Comparison of ENCODE assay signal across 27 cellular contexts in genomic region chr11:129291556-129291955, GRCh38.
A peak's percentile ranks its signal among the peaks of the same experiment; 100 is the strongest.
DNase-seq lines count a peak whose midpoint lies in the region; FAIRE-seq and TF ChIP-seq lines count a peak whose summit lies in the region.
"Had no signal": no experiment of that assay in that cellular context is flagged by ENCODE, and none has a peak within 500 bp of the region (broad histone marks: within the 10 kb centered on the region; RNA-seq: fewer than 3 reads in every experiment).

No MANE protein-coding gene starts in this region.

- H4K91ac ChIP-seq in H9 (ENCODE audit: insufficient read length, low read depth, low read length): no peak overlapping the region

- H3K36me3 Mint-ChIP-seq in H9 (ENCODE audit: insufficient read depth in 1 of 3, low read depth in 3 of 3) (no peaks in the 10 kb centered on the region), Calu3 (ENCODE audit: insufficient read depth, unreplicated experiment) (no peaks in the 10 kb centered on the region)
- H3K36me3 Mint-ChIP-seq: immature natural killer cell; stimulated activated naive B cell treated with anti-CD40 and anti-IgM and Interleukin-4, amounts not matched to agents 10 μg/mL and 1 μg/mL and 100 μg/mL, for 72 hours had no signal

- no peak overlapping the region for H2BK120ac ChIP-seq in H9 (ENCODE audit: low read depth, low read length, poor library complexity, severe bottlenecking)

- H3K79me1 ChIP-seq in H9 (ENCODE audit: insufficient read depth, low read depth, low read length, poor library complexity, severe bottlenecking): no peaks in the 10 kb centered on the region

- H2BK15ac ChIP-seq in H9 (ENCODE audit: low read depth, low read length): no peak overlapping the region

- no peak overlapping the region for H3K56ac ChIP-seq in H9 (ENCODE audit: insufficient read length, low read depth, low read length)

- no peak overlapping the region for H2BK12ac ChIP-seq in H9 (ENCODE audit: insufficient read length, low read depth, low read length)

- H3K27ac Mint-ChIP-seq in H9 (peak overlapping the region in 2 of 3 experiments; percentile 31 to 70; a peak in 2 of 7 replicates), Calu3 (ENCODE audit: unreplicated experiment) (no peak overlapping the region)
- H3K27ac Mint-ChIP-seq: immature natural killer cell; stimulated activated naive B cell treated with anti-CD40 and anti-IgM and Interleukin-4, amounts not matched to agents 10 μg/mL and 1 μg/mL and 100 μg/mL, for 72 hours had no signal

- no peak overlapping the region for H4K8ac ChIP-seq in H9 (replicated peaks; ENCODE audit: insufficient read length, low read depth, low read length)

- H2BK5ac ChIP-seq in H9 (ENCODE audit: insufficient read length, low read length): no peak overlapping the region

- H4K5ac ChIP-seq in H9 (ENCODE audit: insufficient read length, low read depth, low read length): no peak overlapping the region

- H3K23ac ChIP-seq in H9 (ENCODE audit: insufficient read length, low read depth, low read length): no peak overlapping the region

- no peak overlapping the region for H3T11ph ChIP-seq in H9 (ENCODE audit: low read length)

- no peak for TF ChIP-seq POLR2A in GM12891 (IDR thresholded peaks at IDR 0.05; ENCODE audit: low read depth, low read length)

- H3K4me3 Mint-ChIP-seq in H9 (no peak overlapping the region), Calu3 (ENCODE audit: low read depth, unreplicated experiment) (no peak overlapping the region)
- H3K4me3 Mint-ChIP-seq: immature natural killer cell; stimulated activated naive B cell treated with anti-CD40 and anti-IgM and Interleukin-4, amounts not matched to agents 10 μg/mL and 1 μg/mL and 100 μg/mL, for 72 hours had no signal

- H3K27me3 ChIP-seq in H9 (ENCODE audit: insufficient read depth, low read length) (no peaks in the 10 kb centered on the region), dorsolateral prefrontal cortex (peaks cover 0 to 24% (median 0%) of the 10 kb centered on the region in 45 donors)
- H3K27me3 ChIP-seq: Peyer's patch, SJSA1, testis had no signal

- peaks cover 2% of the 10 kb centered on the region; the same call in 1 of the 2 replicates for H3K4me1 ChIP-seq in H9 (ENCODE audit: insufficient read depth, low read length)
- H3K4me1 ChIP-seq: Peyer's patch, SJSA1 had no signal

- no peak for FAIRE-seq in GM12891 (lab: Jason Lieb, UNC)
- FAIRE-seq: GM12878, HepG2 had no signal

- H3K27ac ChIP-seq in H9 (ENCODE audit: insufficient read length, low read depth, low read length) (no peak overlapping the region), dorsolateral prefrontal cortex (peak overlapping the region in 5 of 59 donors; percentile 2 to 55 (median 8))
- H3K27ac ChIP-seq: left ventricle myocardium inferior, Peyer's patch, SJSA1, testis had no signal

- H3K18ac ChIP-seq in H9 (ENCODE audit: insufficient read length, low read depth, low read length): no peak overlapping the region

- intact Hi-C loops in dorsolateral prefrontal cortex (cut with DNase I) (no loop called here), posterior cingulate gyrus (cut with DNase I) (no loop called here), Calu3 (cut with micrococcal nuclease; ENCODE audit: unreplicated experiment) (no loop called here)

- no peak overlapping the region for H3K4me2 ChIP-seq in H9 (ENCODE audit: insufficient read depth, insufficient read length, low read length)

- H3K9ac ChIP-seq in H9 (ENCODE audit: extremely low read depth, insufficient read length, low read length): no peak overlapping the region

- CTCF ChIA-PET in Calu3 (lab: Charles Lee): no interaction called here

- DNase-seq in H9: no peak
- DNase-seq in dorsolateral prefrontal cortex: peak in 9 of 10 donors; percentile 33 to 78 (median 74)
- DNase-seq in medulla oblongata (ENCODE audit: extremely low spot score): peak; percentile 94
- DNase-seq in posterior cingulate gyrus: peak; percentile 51 to 94 (median 63)
- DNase-seq in GM12891 (ENCODE audit: insufficient read length, low spot score): no peak
- no peak for DNase-seq in NCI-H524 treated with DMSO at 0.1 percent for 48 hours (lab: John Stamatoyannopoulos, UW)
- no peak for DNase-seq in Calu3
- no peak for DNase-seq in stimulated activated CD4-positive, alpha-beta T cell treated with anti-CD3 and anti-CD28 coated beads, Interleukin-12 subunit alpha, Interleukin-12 subunit beta, amount 100 ng/mL, for 4 hours
- DNase-seq: activated naive CD4-positive, alpha-beta T cell treated with Interleukin-2 at 50 U/mL for 16 hours; activated T-cell treated with anti-CD3 and anti-CD28 coated beads, Interleukin-2, amount 50 U/mL, for 48 hours; central memory CD4-positive, alpha-beta T cell; COR-L47; DMS79 treated with DMSO at 0.1 percent for 48 hours; HCEC 1CT; immature natural killer cell; left ventricle myocardium inferior; NCI-H187; NCI-H2171 treated with DMSO at 0.1 percent for 48 hours; NCI-H524; Peyer's patch; right cardiac atrium; stimulated activated CD4-positive, alpha-beta T cell treated with anti-CD3 and anti-CD28 coated beads, Interleukin-4, amount 100 ng/mL, for 24 hours; stimulated activated naive B cell treated with anti-CD40 and anti-IgM and Interleukin-4, amounts not matched to agents 10 μg/mL and 1 μg/mL and 100 μg/mL, for 72 hours; testis had no signal

- H4K20me1 ChIP-seq in H9 (ENCODE audit: control insufficient read depth, insufficient read depth, insufficient read length): no peaks in the 10 kb centered on the region

- H2AK5ac ChIP-seq in H9 (ENCODE audit: insufficient read length, low read length): no peak overlapping the region

- H3K9me3 ChIP-seq in H9 (ENCODE audit: control insufficient read depth, low read depth, low read length): no peaks in the 10 kb centered on the region
- H3K9me3 ChIP-seq: left ventricle myocardium inferior, Peyer's patch, SJSA1, testis had no signal

- no peak overlapping the region for H3K14ac ChIP-seq in H9 (ENCODE audit: insufficient read depth, low read length)

- H3K23me2 ChIP-seq in H9 (ENCODE audit: insufficient read length, low read depth, low read length, poor library complexity, severe bottlenecking): no peaks in the 10 kb centered on the region

- no peak overlapping the region for H3K4ac ChIP-seq in H9 (ENCODE audit: low read depth, low read length)

- H3K27me3 Mint-ChIP-seq in H9 (ENCODE audit: low read depth) (peaks cover 6% of the 10 kb centered on the region), Calu3 (ENCODE audit: unreplicated experiment) (no peaks in the 10 kb centered on the region)

- H3K9me3 Mint-ChIP-seq in H9 (no peaks in the 10 kb centered on the region), Calu3 (ENCODE audit: low read depth, unreplicated experiment) (no peaks in the 10 kb centered on the region)
- H3K9me3 Mint-ChIP-seq: immature natural killer cell; stimulated activated naive B cell treated with anti-CD40 and anti-IgM and Interleukin-4, amounts not matched to agents 10 μg/mL and 1 μg/mL and 100 μg/mL, for 72 hours had no signal

- WGBS in H9 (ENCODE audit: extremely low coverage, insufficient read length, low lambda C conversion rate): no CpG with 5 or more reads among the region's 5 CpGs

- no TSS peak for BruUV-seq in Calu3 (replicated peaks; lab: Mats Ljungman, UMichigan)

- H3K4me3 ChIP-seq in dorsolateral prefrontal cortex: no peak overlapping the region
- H3K4me3 ChIP-seq: GM12878, left ventricle myocardium inferior, Peyer's patch, SJSA1, testis had no signal

- TF ChIP-seq CTCF in H9 (conservative IDR thresholded peaks at IDR 0.05) (no peak), dorsolateral prefrontal cortex (IDR thresholded peaks at IDR 0.05 in 54 of 56, conservative IDR thresholded peaks at IDR 0.05 in 2 of 56; ENCODE audit: low read depth in 1 of 56, partially characterized antibody in 56 of 56) (peak in 5 of 56 donors; percentile 9 to 26 (median 20)), Calu3 (IDR thresholded peaks at IDR 0.05; ENCODE audit: unreplicated experiment) (no peak)

- H3K4me1 Mint-ChIP-seq in H9 (peaks cover 23 to 40% of the 10 kb centered on the region in 2 experiments), Calu3 (ENCODE audit: low read depth, unreplicated experiment) (no peaks in the 10 kb centered on the region)
- H3K4me1 Mint-ChIP-seq: immature natural killer cell; stimulated activated naive B cell treated with anti-CD40 and anti-IgM and Interleukin-4, amounts not matched to agents 10 μg/mL and 1 μg/mL and 100 μg/mL, for 72 hours had no signal

- no peaks in the 10 kb centered on the region for H3K79me2 ChIP-seq in H9 (ENCODE audit: insufficient read depth, low read length)

- no peak overlapping the region for H2AFZ ChIP-seq in H9 (ENCODE audit: low read length)

- H2BK20ac ChIP-seq in H9 (ENCODE audit: low read depth, low read length, poor library complexity, severe bottlenecking): no peak overlapping the region

TF ChIP-seq in GM12891, 5 proteins besides CTCF, POLR2A, EP300 and RAD21:
- TF ChIP-seq POU2F2 (IDR thresholded peaks at IDR 0.05; ENCODE audit: low read depth, low read length) (no peak), POLR2AphosphoS5 (IDR thresholded peaks at IDR 0.05; ENCODE audit: low read depth, low read length) (no peak), SPI1 (IDR thresholded peaks at IDR 0.05; ENCODE audit: low read depth, low read length) (no peak), PAX5 (IDR thresholded peaks at IDR 0.05; ENCODE audit: insufficient read depth, low read length, severe bottlenecking) (no peak), TAF1 (IDR thresholded peaks at IDR 0.05; ENCODE audit: low read depth, low read length) (no peak)

Comparison
In these comparisons a context has a peak if more than half of its experiments do, and no peak if none do; other contexts are left out.
1. DNase-seq: peak in dorsolateral prefrontal cortex (9 of 10), medulla oblongata (single experiment) and posterior cingulate gyrus (10 of 10); none in H9 (single experiment), GM12891 (single experiment), NCI-H524 treated with DMSO at 0.1 percent for 48 hours (single experiment), Calu3 (single experiment) and stimulated activated CD4-positive, alpha-beta T cell treated with anti-CD3 and anti-CD28 coated beads, Interleukin-12 subunit alpha, Interleukin-12 subunit beta, amount 100 ng/mL, for 4 hours (single experiment).